ENCODE assay signal across 14 cellular contexts in genomic region chr10:86447422-86447821, GRCh38.
DNase-seq lines count a peak whose midpoint lies in the region; ATAC-seq and TF ChIP-seq lines count a peak whose summit lies in the region.
"Had no signal": no experiment of that assay in that cellular context is flagged by ENCODE, and none has a peak within 500 bp of the region (broad histone marks: within the 10 kb centered on the region; RNA-seq: fewer than 3 reads in every experiment).

No MANE protein-coding gene starts in this region.

- peaks cover 5% of the 10 kb centered on the region for H3K79me2 ChIP-seq in ACC112 (ENCODE audit: control insufficient read depth, insufficient read depth, low read length, unreplicated experiment)

- H3K27me3 Mint-ChIP-seq in CD4-positive, alpha-beta T cell: no peaks in the 10 kb centered on the region
- H3K27me3 Mint-ChIP-seq in T-helper 17 cell (no peaks in the 10 kb centered on the region), memory B cell (no peaks in the 10 kb centered on the region)

- H3K27ac ChIP-seq in ACC112 (ENCODE audit: low read depth, low read length): peak overlapping the region; percentile 14; the same call in 1 of the 2 replicates
- no peak overlapping the region for H3K27ac ChIP-seq in CD4-positive, alpha-beta T cell (ENCODE audit: low read depth, low read length)
- H3K27ac ChIP-seq: esophagus muscularis mucosa had no signal

- intact Hi-C loops in CD4-positive, alpha-beta T cell (cut with DNase I, micrococcal nuclease): loop anchor here in 1 of 2 experiments (5.0 kb wide), 1 partner anchor 45 kb away; no protein-coding TSS in a partner anchor

- no peak overlapping the region for H3K4me3 ChIP-seq in ACC112 (ENCODE audit: low read depth, low read length)
- H3K4me3 ChIP-seq: esophagus muscularis mucosa had no signal

- no peak for DNase-seq in CD4-positive, alpha-beta T cell
- DNase-seq in T-helper 17 cell: no peak
- DNase-seq in memory B cell (ENCODE audit: low spot score in 2 of 2): no peak
- no peak for DNase-seq in epidermal melanocyte (ENCODE audit: insufficient read length, low spot score)
- DNase-seq in NCI-H226: no peak
- DNase-seq in NCI-H510A treated with DMSO at 0.1 percent for 48 hours (lab: John Stamatoyannopoulos, UW): no peak
- DNase-seq: activated CD4-positive, CD25-positive, alpha-beta regulatory T cell treated with anti-CD3 and anti-CD28 coated beads, Interleukin-2, amount 50 U/mL, for 72 hours; NCI-H1092 treated with DMSO at 0.1 percent for 48 hours; NCI-H2227 treated with DMSO at 0.1 percent for 48 hours; SK-N-SH had no signal

- H3K9me3 ChIP-seq in CD4-positive, alpha-beta T cell (ENCODE audit: control insufficient read depth, low read length): no peaks in the 10 kb centered on the region
- no peaks in the 10 kb centered on the region for H3K9me3 ChIP-seq in T-helper 17 cell (ENCODE audit: control insufficient read depth, low read length, poor library complexity, severe bottlenecking)
- H3K9me3 ChIP-seq: esophagus muscularis mucosa, SK-N-SH had no signal

- H2AFZ ChIP-seq in ACC112 (ENCODE audit: low read length, unreplicated experiment): no peak overlapping the region

- H3K36me3 Mint-ChIP-seq in CD4-positive, alpha-beta T cell (ENCODE audit: low read depth): peaks cover 95% of the 10 kb centered on the region
- peaks cover 6% of the 10 kb centered on the region for H3K36me3 Mint-ChIP-seq in T-helper 17 cell (ENCODE audit: low read depth)
- H3K36me3 Mint-ChIP-seq in memory B cell: peaks cover 45% of the 10 kb centered on the region

- peak overlapping the region; percentile 76 for H3K27ac Mint-ChIP-seq in CD4-positive, alpha-beta T cell
- H3K27ac Mint-ChIP-seq in T-helper 17 cell (peak overlapping the region; percentile 75), memory B cell (peak overlapping the region; percentile 55)
- H3K27ac Mint-ChIP-seq: nephron had no signal

- H3K36me3 ChIP-seq in ACC112 (ENCODE audit: insufficient read depth, low read length): peaks cover 15% of the 10 kb centered on the region

- H3K4me1 ChIP-seq in ACC112 (ENCODE audit: control insufficient read depth, insufficient read depth, low read length, unreplicated experiment): peaks cover 19% of the 10 kb centered on the region

- no peak for TF ChIP-seq CTCF in CD4-positive, alpha-beta T cell (IDR thresholded peaks at IDR 0.05)

- H3K4me3 Mint-ChIP-seq in CD4-positive, alpha-beta T cell: no peak overlapping the region
- H3K4me3 Mint-ChIP-seq in T-helper 17 cell (no peak overlapping the region), memory B cell (no peak overlapping the region)
- H3K4me3 Mint-ChIP-seq: nephron had no signal

- POLR2A ChIA-PET in CD4-positive, alpha-beta T cell (lab: Charles Lee): no interaction called here

- peaks cover 38% of the 10 kb centered on the region for H3K4me1 Mint-ChIP-seq in CD4-positive, alpha-beta T cell (ENCODE audit: low read depth)
- H3K4me1 Mint-ChIP-seq in T-helper 17 cell (peaks cover 19% of the 10 kb centered on the region), memory B cell (peaks cover 8% of the 10 kb centered on the region)
- H3K4me1 Mint-ChIP-seq: nephron had no signal

- CTCF ChIA-PET in CD4-positive, alpha-beta T cell (lab: Charles Lee): no interaction called here

- no peaks in the 10 kb centered on the region for H3K27me3 ChIP-seq in ACC112 (ENCODE audit: insufficient read depth, low read length)
- no peaks in the 10 kb centered on the region for H3K27me3 ChIP-seq in CD4-positive, alpha-beta T cell (ENCODE audit: control insufficient read depth, insufficient read depth, low read length)
- H3K27me3 ChIP-seq: esophagus muscularis mucosa had no signal

- no peaks in the 10 kb centered on the region for H3K9me3 Mint-ChIP-seq in CD4-positive, alpha-beta T cell
- H3K9me3 Mint-ChIP-seq in memory B cell: no peaks in the 10 kb centered on the region
- H3K9me3 Mint-ChIP-seq: nephron had no signal

- ATAC-seq in CD4-positive, alpha-beta T cell (ENCODE audit: poor library complexity): no peak
- ATAC-seq in T-helper 17 cell (no peak), memory B cell (ENCODE audit: low read depth) (no peak)
- ATAC-seq: sciatic nerve had no signal
